15 cellular contexts compared by ENCODE assay signal in the genomic region with DNA sequence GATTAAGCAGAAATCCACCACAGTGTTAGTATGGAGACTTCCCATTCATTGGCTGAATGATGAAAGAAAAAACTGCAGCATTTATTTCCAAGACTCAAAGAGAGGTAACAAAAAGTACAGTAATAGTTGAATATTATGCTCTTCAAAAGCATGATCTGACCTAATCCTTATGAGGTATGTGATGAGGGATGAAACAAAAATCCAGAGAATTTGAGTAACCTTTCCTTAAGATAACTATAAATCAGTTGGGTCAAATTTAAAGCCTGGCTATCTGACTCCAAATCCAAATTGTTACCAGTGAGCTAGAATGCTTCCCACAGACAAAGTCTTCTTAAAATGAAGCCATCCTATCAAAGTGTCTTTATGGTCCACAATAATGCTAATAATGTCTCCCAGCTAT. TPM values are rescaled to one million over a fixed set of nuclear protein-coding genes. Genes with fewer than 3 reads are reported as not detected.
DNase-seq lines count a peak whose midpoint lies in the region; ATAC-seq and TF ChIP-seq lines count a peak whose summit lies in the region.
"Had no signal": no experiment of that assay in that cellular context is flagged by ENCODE, and none has a peak within 500 bp of the region (broad histone marks: within the 10 kb centered on the region; RNA-seq: fewer than 3 reads in every experiment).

No MANE protein-coding gene starts in this region.

- peak overlapping the region; percentile 25 for H3K4me3 Mint-ChIP-seq in HFFc6

- no peak for TF ChIP-seq POLR2A in gastrocnemius medialis (IDR thresholded peaks at IDR 0.05)
- TF ChIP-seq POLR2A in erythroblast (IDR thresholded peaks at IDR 0.05; ENCODE audit: low read length), result no peak

- no peak overlapping the region for H3K4me3 ChIP-seq in choroid plexus epithelial cell (ENCODE audit: low read depth, low read length)
- no peak overlapping the region for H3K4me3 ChIP-seq in gastrocnemius medialis

- peak overlapping the region; percentile 56 to 66 (median 59) for H3K27ac ChIP-seq in gastrocnemius medialis

- H3K36me3 Mint-ChIP-seq in HFFc6 (ENCODE audit: low read depth), result peaks cover 15% of the 10 kb centered on the region

- peaks cover 31% of the 10 kb centered on the region for H3K4me1 Mint-ChIP-seq in HFFc6 (ENCODE audit: low read depth)

- intact Hi-C loops in gastrocnemius medialis (cut with DNase I; ENCODE audit: low total_unique reads), result no loop called here

- peak overlapping the region; percentile 76 for H3K27ac Mint-ChIP-seq in HFFc6

- in situ Hi-C loops in ACHN (cut with HindIII; ENCODE audit: low pct_ligation_motif_present, low pct_unique_long_range_greater_than_20kb, low sequenced_read_pairs) (no loop called here), gastrocnemius medialis (cut with MboI; ENCODE audit: low sequenced_read_pairs in 4 of 4) (loop anchor here in 3 of 4 donors (25.0 kb wide), 2 partner anchors 364 to 464 kb away; a partner anchor contains a TSS)

- no peaks in the 10 kb centered on the region for H3K36me3 ChIP-seq in gastrocnemius medialis

- H3K9me3 ChIP-seq in gastrocnemius medialis, result no peaks in the 10 kb centered on the region

- H3K9me3 Mint-ChIP-seq in HFFc6, result no peaks in the 10 kb centered on the region

- DNase-seq in ACHN (peak; percentile 37), HFFc6 (peak; percentile 23), choroid plexus epithelial cell (ENCODE audit: low read depth) (peak; percentile 41), gastrocnemius medialis (no peak), erythroblast (lab: John Stamatoyannopoulos, UW) (no peak), HK-2 (ENCODE audit: unreplicated experiment) (no peak), epidermal melanocyte (ENCODE audit: insufficient read length, low spot score) (no peak)
- DNase-seq: DMS53, Karpas-422, NCI-H1105, NCI-H187, NCI-H2171, NCI-H446 treated with DMSO at 0.1 percent for 48 hours, OCI-M1, SHP77 treated with DMSO at 0.1 percent for 48 hours had no signal

- H3K27me3 ChIP-seq in gastrocnemius medialis, result no peaks in the 10 kb centered on the region

- H3K4me1 ChIP-seq in gastrocnemius medialis, result peaks cover 25 to 26% of the 10 kb centered on the region in 2 donors

- ATAC-seq in gastrocnemius medialis, result no peak

- H3K27me3 Mint-ChIP-seq in HFFc6 (ENCODE audit: insufficient read depth), result no peaks in the 10 kb centered on the region; the same call in 1 of the 2 replicates

- TF ChIP-seq CTCF in HFFc6 (IDR thresholded peaks at IDR 0.05) (no peak), choroid plexus epithelial cell (conservative IDR thresholded peaks at IDR 0.05; ENCODE audit: low read depth, low read length) (no peak), gastrocnemius medialis (IDR thresholded peaks at IDR 0.05 in 4 of 5, conservative IDR thresholded peaks at IDR 0.05 in 1 of 5) (no peak)

RNA-seq across cellular contexts. Expression of a gene that starts 38.1 kb away (rescaled TPM):
- total RNA-seq in HFFc6 (2021; fragmentation: NEBNext Ultra II Directional; extraction: Animal tissue kit (Norgen Biotek cat#: 25700)), result 1 to 10 TPM; 5.7 to 8.4 (median 7.3) TPM
- total RNA-seq in gastrocnemius medialis, result 1 to 10 TPM; 3.4 to 5.3 (median 4.5) TPM

RNA-seq across cellular contexts. Expression of a gene that starts 38.2 kb away (rescaled TPM):
- 10 to 100 TPM; 22.1 to 25.8 (median 23.5) TPM for total RNA-seq in HFFc6 (2021; fragmentation: NEBNext Ultra II Directional; extraction: Animal tissue kit (Norgen Biotek cat#: 25700))
- total RNA-seq in gastrocnemius medialis, result 10 to 100 TPM in 2 of 4 donors, 1 to 10 TPM in 2; 6.4 to 16.2 (median 9.6) TPM

Comparison
In these comparisons a context has a peak if more than half of its experiments do, and no peak if none do; other contexts are left out.
1. DNase-seq: peak in ACHN (single experiment), HFFc6 (single experiment) and choroid plexus epithelial cell (single experiment); none in gastrocnemius medialis (0 of 2), erythroblast (0 of 2), HK-2 (single experiment) and epidermal melanocyte (single experiment).